Comparison of ENCODE assay signal across 9 cellular contexts in genomic region chr19:33347300-33347699, GRCh38. TPM values are rescaled to one million over a fixed set of nuclear protein-coding genes. Genes with fewer than 3 reads are reported as not detected.
"Had no signal": no experiment of that assay in that cellular context is flagged by ENCODE, and none has a peak within 500 bp of the region (broad histone marks: within the 10 kb centered on the region; RNA-seq: fewer than 3 reads in every experiment).

No MANE protein-coding gene starts in this region.

- H3K36me3 ChIP-seq: HAP-1 had no signal

- FAIRE-seq: K562 had no signal

- H3K27ac ChIP-seq: GM23248, HL-60 had no signal

- ATAC-seq: HCT116, K562 had no signal

- H3K4me3 ChIP-seq: GM23248, HAP-1, K562 had no signal

- H3K4me1 ChIP-seq: HAP-1 had no signal

- H3K9ac ChIP-seq: GM23248 had no signal

- DNase-seq: GM23248, GOT3, H7, IMR-90, KG1 had no signal

- H2AFZ ChIP-seq: GM23248 had no signal

RNA-seq across cellular contexts. Expression of gene CEBPA, which starts 45.0 kb away (rescaled TPM):
- polyA plus RNA-seq: GM23248 had no signal
